ENCODE assay signal across 2 cellular contexts in genomic region chr19:10269333-10270179, GRCh38.
TF ChIP-seq lines count a peak whose summit lies in the region.

No MANE protein-coding gene starts in this region.

TF ChIP-seq in HEK293, 187 proteins besides CTCF, POLR2A, EP300 and RAD21 (continued from another document and continues in another):
- TF ChIP-seq, protein P1, sequence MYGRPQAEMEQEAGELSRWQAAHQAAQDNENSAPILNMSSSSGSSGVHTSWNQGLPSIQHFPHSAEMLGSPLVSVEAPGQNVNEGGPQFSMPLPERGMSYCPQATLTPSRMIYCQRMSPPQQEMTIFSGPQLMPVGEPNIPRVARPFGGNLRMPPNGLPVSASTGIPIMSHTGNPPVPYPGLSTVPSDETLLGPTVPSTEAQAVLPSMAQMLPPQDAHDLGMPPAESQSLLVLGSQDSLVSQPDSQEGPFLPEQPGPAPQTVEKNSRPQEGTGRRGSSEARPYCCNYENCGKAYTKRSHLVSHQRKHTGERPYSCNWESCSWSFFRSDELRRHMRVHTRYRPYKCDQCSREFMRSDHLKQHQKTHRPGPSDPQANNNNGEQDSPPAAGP (tag by site-specific recombination; IDR thresholded peaks at IDR 0.05): peak; percentile 78; the same call in 1 of the 2 replicates
- TF ChIP-seq ZNF175 (tag by site-specific recombination; IDR thresholded peaks at IDR 0.05): no peak
- no peak for TF ChIP-seq ZNF529 (tag by site-specific recombination; IDR thresholded peaks at IDR 0.05; ENCODE audit: insufficient replicate concordance)
- no peak for TF ChIP-seq ZNF510 (tag by site-specific recombination; IDR thresholded peaks at IDR 0.05; ENCODE audit: insufficient replicate concordance)
- TF ChIP-seq, protein P2, sequence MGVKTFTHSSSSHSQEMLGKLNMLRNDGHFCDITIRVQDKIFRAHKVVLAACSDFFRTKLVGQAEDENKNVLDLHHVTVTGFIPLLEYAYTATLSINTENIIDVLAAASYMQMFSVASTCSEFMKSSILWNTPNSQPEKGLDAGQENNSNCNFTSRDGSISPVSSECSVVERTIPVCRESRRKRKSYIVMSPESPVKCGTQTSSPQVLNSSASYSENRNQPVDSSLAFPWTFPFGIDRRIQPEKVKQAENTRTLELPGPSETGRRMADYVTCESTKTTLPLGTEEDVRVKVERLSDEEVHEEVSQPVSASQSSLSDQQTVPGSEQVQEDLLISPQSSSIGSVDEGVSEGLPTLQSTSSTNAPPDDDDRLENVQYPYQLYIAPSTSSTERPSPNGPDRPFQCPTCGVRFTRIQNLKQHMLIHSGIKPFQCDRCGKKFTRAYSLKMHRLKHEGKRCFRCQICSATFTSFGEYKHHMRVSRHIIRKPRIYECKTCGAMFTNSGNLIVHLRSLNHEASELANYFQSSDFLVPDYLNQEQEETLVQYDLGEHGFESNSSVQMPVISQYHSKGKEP (tag by site-specific recombination; IDR thresholded peaks at IDR 0.05): peak; percentile 46; the same call in 1 of the 2 replicates
- TF ChIP-seq ZNF654 (tag by site-specific recombination; IDR thresholded peaks at IDR 0.05; ENCODE audit: low read depth): peak; percentile 91
- no peak for TF ChIP-seq ZNF747 (tag by site-specific recombination; IDR thresholded peaks at IDR 0.05)
- TF ChIP-seq SP2 (tag by site-specific recombination; IDR thresholded peaks at IDR 0.05): peak; percentile 13; the same call in 1 of the 2 replicates
- TF ChIP-seq ZNF561 (tag by site-specific recombination; IDR thresholded peaks at IDR 0.05; ENCODE audit: borderline replicate concordance): peak; percentile 71; the same call in 1 of the 2 replicates
- no peak for TF ChIP-seq ZNF223 (tag by site-specific recombination; IDR thresholded peaks at IDR 0.05)
- peak; percentile 89 for TF ChIP-seq SCRT2 (tag by site-specific recombination; IDR thresholded peaks at IDR 0.05)
- no peak for TF ChIP-seq ZNF530 (tag by site-specific recombination; IDR thresholded peaks at IDR 0.05; ENCODE audit: low read depth)
- TF ChIP-seq ZNF560 (tag by site-specific recombination; IDR thresholded peaks at IDR 0.05; ENCODE audit: borderline replicate concordance): no peak
- no peak for TF ChIP-seq ZNF112 (tag by site-specific recombination; IDR thresholded peaks at IDR 0.05)
- peak; percentile 22 for TF ChIP-seq ZBTB26 (tag by site-specific recombination; optimal IDR thresholded peaks at IDR 0.05)
- peak; percentile 45; the same call in 1 of the 2 replicates for TF ChIP-seq KLF8 (tag by site-specific recombination; IDR thresholded peaks at IDR 0.05)
- no peak for TF ChIP-seq ZNF585B (tag by site-specific recombination; IDR thresholded peaks at IDR 0.05)
- no peak for TF ChIP-seq ZFP69B (tag by site-specific recombination; IDR thresholded peaks at IDR 0.05)
- TF ChIP-seq, protein P3, sequence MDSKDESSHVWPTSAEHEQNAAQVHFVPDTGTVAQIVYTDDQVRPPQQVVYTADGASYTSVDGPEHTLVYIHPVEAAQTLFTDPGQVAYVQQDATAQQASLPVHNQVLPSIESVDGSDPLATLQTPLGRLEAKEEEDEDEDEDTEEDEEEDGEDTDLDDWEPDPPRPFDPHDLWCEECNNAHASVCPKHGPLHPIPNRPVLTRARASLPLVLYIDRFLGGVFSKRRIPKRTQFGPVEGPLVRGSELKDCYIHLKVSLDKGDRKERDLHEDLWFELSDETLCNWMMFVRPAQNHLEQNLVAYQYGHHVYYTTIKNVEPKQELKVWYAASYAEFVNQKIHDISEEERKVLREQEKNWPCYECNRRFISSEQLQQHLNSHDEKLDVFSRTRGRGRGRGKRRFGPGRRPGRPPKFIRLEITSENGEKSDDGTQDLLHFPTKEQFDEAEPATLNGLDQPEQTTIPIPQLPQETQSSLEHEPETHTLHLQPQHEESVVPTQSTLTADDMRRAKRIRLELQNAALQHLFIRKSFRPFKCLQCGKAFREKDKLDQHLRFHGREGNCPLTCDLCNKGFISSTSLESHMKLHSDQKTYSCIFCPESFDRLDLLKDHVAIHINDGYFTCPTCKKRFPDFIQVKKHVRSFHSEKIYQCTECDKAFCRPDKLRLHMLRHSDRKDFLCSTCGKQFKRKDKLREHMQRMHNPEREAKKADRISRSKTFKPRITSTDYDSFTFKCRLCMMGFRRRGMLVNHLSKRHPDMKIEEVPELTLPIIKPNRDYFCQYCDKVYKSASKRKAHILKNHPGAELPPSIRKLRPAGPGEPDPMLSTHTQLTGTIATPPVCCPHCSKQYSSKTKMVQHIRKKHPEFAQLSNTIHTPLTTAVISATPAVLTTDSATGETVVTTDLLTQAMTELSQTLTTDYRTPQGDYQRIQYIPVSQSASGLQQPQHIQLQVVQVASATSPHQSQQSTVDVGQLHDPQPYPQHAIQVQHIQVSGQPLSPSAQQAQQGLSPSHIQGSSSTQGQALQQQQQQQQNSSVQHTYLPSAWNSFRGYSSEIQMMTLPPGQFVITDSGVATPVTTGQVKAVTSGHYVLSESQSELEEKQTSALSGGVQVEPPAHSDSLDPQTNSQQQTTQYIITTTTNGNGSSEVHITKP (tag by site-specific recombination; IDR thresholded peaks at IDR 0.05): 0 out of 2 replicates have a peak, but pooled peaks have one; percentile 29
- 0 out of 2 replicates have a peak, but pooled peaks have one; percentile 26 for TF ChIP-seq ZNF501 (tag by site-specific recombination; IDR thresholded peaks at IDR 0.05)
- TF ChIP-seq ZNF391 (tag by site-specific recombination; IDR thresholded peaks at IDR 0.05; ENCODE audit: borderline replicate concordance, low read depth): peak; percentile 71; the same call in 1 of the 2 replicates
- TF ChIP-seq, protein P4, sequence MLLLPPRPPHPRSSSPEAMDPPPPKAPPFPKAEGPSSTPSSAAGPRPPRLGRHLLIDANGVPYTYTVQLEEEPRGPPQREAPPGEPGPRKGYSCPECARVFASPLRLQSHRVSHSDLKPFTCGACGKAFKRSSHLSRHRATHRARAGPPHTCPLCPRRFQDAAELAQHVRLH (tag by site-specific recombination; IDR thresholded peaks at IDR 0.05): 0 out of 2 replicates have a peak, but pooled peaks have one; percentile 71

TF ChIP-seq in HepG2, 621 proteins besides CTCF, POLR2A, EP300 and RAD21 (continued from another document and continues in another):
- TF ChIP-seq MLX (CRISPR knock-in tag; IDR thresholded peaks at IDR 0.05) (0 out of 2 replicates have a peak, but pooled peaks have one; percentile 37), RAD51 (IDR thresholded peaks at IDR 0.05; ENCODE audit: borderline replicate concordance) (no peak), ARID5B (CRISPR knock-in tag; IDR thresholded peaks at IDR 0.05) (0 out of 2 replicates have a peak, but pooled peaks have one; percentile 17), XRCC5 (optimal IDR thresholded peaks at IDR 0.05; ENCODE audit: low read length) (peak; percentile 56), CEBPB (IDR thresholded peaks at IDR 0.05; ENCODE audit: borderline replicate concordance, low read depth, low read length) (no peak), YY1 (IDR thresholded peaks at IDR 0.05; ENCODE audit: insufficient read depth, insufficient replicate concordance, low read depth, low read length) (peak; percentile 36), AHR (CRISPR knock-in tag; IDR thresholded peaks at IDR 0.05) (0 out of 2 replicates have a peak, but pooled peaks have one; percentile 29), ZNF350 (CRISPR knock-in tag; IDR thresholded peaks at IDR 0.05; ENCODE audit: borderline replicate concordance, low read depth) (0 out of 2 replicates have a peak, but pooled peaks have one; percentile 15), ZNF713 (CRISPR knock-in tag; IDR thresholded peaks at IDR 0.05) (0 out of 2 replicates have a peak, but pooled peaks have one; percentile 73), ZNF644 (CRISPR knock-in tag; IDR thresholded peaks at IDR 0.05; ENCODE audit: low read depth) (no peak), ZZZ3 (CRISPR knock-in tag; IDR thresholded peaks at IDR 0.05; ENCODE audit: borderline replicate concordance) (no peak), ZFP37 (CRISPR knock-in tag; IDR thresholded peaks at IDR 0.05; ENCODE audit: borderline replicate concordance) (no peak), BCL6 (CRISPR knock-in tag; IDR thresholded peaks at IDR 0.05) (0 out of 2 replicates have a peak, but pooled peaks have one; percentile 20), SOX6 (IDR thresholded peaks at IDR 0.05) (no peak), SOX6 (CRISPR knock-in tag; IDR thresholded peaks at IDR 0.05) (0 out of 2 replicates have a peak, but pooled peaks have one; percentile 9), ZKSCAN8 (CRISPR knock-in tag; IDR thresholded peaks at IDR 0.05; ENCODE audit: borderline replicate concordance) (peak; percentile 98), ZHX1 (CRISPR knock-in tag; IDR thresholded peaks at IDR 0.05; ENCODE audit: low read depth) (peak; percentile 71; the same call in 1 of the 2 replicates), ZFP1 (CRISPR knock-in tag; IDR thresholded peaks at IDR 0.05) (0 out of 2 replicates have a peak, but pooled peaks have one; percentile 33)
- TF ChIP-seq, protein P5, sequence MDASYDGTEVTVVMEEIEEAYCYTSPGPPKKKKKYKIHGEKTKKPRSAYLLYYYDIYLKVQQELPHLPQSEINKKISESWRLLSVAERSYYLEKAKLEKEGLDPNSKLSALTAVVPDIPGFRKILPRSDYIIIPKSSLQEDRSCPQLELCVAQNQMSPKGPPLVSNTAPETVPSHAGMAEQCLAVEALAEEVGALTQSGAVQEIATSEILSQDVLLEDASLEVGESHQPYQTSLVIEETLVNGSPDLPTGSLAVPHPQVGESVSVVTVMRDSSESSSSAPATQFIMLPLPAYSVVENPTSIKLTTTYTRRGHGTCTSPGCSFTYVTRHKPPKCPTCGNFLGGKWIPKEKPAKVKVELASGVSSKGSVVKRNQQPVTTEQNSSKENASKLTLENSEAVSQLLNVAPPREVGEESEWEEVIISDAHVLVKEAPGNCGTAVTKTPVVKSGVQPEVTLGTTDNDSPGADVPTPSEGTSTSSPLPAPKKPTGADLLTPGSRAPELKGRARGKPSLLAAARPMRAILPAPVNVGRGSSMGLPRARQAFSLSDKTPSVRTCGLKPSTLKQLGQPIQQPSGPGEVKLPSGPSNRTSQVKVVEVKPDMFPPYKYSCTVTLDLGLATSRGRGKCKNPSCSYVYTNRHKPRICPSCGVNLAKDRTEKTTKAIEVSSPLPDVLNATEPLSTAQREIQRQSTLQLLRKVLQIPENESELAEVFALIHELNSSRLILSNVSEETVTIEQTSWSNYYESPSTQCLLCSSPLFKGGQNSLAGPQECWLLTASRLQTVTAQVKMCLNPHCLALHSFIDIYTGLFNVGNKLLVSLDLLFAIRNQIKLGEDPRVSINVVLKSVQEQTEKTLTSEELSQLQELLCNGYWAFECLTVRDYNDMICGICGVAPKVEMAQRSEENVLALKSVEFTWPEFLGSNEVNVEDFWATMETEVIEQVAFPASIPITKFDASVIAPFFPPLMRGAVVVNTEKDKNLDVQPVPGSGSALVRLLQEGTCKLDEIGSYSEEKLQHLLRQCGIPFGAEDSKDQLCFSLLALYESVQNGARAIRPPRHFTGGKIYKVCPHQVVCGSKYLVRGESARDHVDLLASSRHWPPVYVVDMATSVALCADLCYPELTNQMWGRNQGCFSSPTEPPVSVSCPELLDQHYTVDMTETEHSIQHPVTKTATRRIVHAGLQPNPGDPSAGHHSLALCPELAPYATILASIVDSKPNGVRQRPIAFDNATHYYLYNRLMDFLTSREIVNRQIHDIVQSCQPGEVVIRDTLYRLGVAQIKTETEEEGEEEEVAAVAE (CRISPR knock-in tag; IDR thresholded peaks at IDR 0.05; ENCODE audit: borderline replicate concordance): 0 out of 2 replicates have a peak, but pooled peaks have one; percentile 59
- TF ChIP-seq, protein P6, sequence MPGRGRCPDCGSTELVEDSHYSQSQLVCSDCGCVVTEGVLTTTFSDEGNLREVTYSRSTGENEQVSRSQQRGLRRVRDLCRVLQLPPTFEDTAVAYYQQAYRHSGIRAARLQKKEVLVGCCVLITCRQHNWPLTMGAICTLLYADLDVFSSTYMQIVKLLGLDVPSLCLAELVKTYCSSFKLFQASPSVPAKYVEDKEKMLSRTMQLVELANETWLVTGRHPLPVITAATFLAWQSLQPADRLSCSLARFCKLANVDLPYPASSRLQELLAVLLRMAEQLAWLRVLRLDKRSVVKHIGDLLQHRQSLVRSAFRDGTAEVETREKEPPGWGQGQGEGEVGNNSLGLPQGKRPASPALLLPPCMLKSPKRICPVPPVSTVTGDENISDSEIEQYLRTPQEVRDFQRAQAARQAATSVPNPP (CRISPR knock-in tag; IDR thresholded peaks at IDR 0.05): no peak
